In the genomic region with DNA sequence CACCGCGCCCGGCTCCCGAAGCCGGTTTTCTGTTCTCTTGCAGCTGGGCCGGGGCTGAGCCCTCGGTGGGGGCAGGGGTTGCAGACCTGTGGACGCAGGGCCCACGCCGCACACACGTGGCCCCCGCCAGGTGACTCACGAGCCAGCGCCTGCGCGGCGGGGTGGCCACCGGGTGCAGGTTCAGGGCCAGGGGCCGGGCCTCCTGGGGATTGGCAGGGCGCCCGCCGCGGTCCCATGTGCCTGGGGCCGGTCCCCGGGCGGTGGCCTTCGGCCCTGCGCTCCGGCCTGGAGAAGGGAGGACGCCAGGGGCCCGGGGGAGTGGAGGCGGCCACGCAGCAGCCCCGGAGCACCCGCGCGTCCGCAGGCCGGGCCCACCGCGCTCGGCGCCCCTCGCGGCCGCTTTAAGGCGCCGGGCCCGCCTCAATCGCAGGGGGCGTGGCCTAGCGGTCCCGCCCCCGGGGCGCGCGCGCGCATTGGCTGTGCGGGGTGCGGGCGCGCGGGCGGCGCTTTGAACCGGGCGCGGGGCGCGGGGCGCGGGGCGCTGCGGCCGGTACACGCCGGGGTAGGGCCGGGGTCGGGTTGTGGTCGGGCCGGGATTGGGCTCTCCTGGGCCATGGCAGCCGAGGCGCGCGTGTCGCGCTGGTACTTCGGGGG, we compare ENCODE assay signal across 8 cellular contexts. TPM values are rescaled to one million over a fixed set of nuclear protein-coding genes. Genes with fewer than 3 reads are reported as not detected.
DNase-seq lines count a peak whose midpoint lies in the region; ATAC-seq, FAIRE-seq and TF ChIP-seq lines count a peak whose summit lies in the region.

A gene with protein sequence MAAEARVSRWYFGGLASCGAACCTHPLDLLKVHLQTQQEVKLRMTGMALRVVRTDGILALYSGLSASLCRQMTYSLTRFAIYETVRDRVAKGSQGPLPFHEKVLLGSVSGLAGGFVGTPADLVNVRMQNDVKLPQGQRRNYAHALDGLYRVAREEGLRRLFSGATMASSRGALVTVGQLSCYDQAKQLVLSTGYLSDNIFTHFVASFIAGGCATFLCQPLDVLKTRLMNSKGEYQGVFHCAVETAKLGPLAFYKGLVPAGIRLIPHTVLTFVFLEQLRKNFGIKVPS (plus strand): TSS at position 471 of the 654 bp plus-strand sequence. CDS start 143 bp downstream, at position 614.

- no peaks in the 10 kb centered on the region for H3K27me3 ChIP-seq in bronchial epithelial cell (ENCODE audit: control insufficient read depth, insufficient read depth, low read length)
- H3K27me3 ChIP-seq in spleen (replicated peaks in 1 of 7): no peaks in the 10 kb centered on the region

- H3K27ac ChIP-seq in spleen: peak within 1 kb of the TSS in 5 of 8 donors; percentile 54 to 82 (median 77)

- ATAC-seq in HG03039 (IDR thresholded peaks at IDR 0.05; ENCODE audit: unreplicated experiment): peak; percentile 50
- peak; percentile 31 for ATAC-seq in WTC11
- no peak for ATAC-seq in HG03025 (IDR thresholded peaks at IDR 0.05; ENCODE audit: low FRiP score, unreplicated experiment)

- TF ChIP-seq CTCF in WTC11 (IDR thresholded peaks at IDR 0.05): no peak
- no peak for TF ChIP-seq CTCF in bronchial epithelial cell (IDR thresholded peaks at IDR 0.05; ENCODE audit: insufficient read depth, low read length, severe bottlenecking)
- TF ChIP-seq CTCF in spleen (IDR thresholded peaks at IDR 0.05 in 8 of 11, conservative IDR thresholded peaks at IDR 0.05 in 3 of 11): peak in 4 of 11 experiments; percentile 23 to 40 (median 26)

- no peak for TF ChIP-seq POLR2A in spleen (IDR thresholded peaks at IDR 0.05)

- 0 to 1% (median 0%) methylated on average over 6 to 89 of the region's 89 CpGs for WGBS in spleen, 5 donors

- H3K36me3 ChIP-seq in bronchial epithelial cell (ENCODE audit: control insufficient read depth, insufficient read depth, low read length) (peaks cover 10% of the 10 kb centered on the region), spleen (peaks cover 0 to 33% (median 11%) of the 10 kb centered on the region in 6 donors)

- H3K4me3 ChIP-seq in bronchial epithelial cell (ENCODE audit: low read depth, low read length) (peak within 1 kb of the TSS; percentile 62), spleen (peak within 1 kb of the TSS; percentile 66 to 99 (median 90))

- H3K27me3 Mint-ChIP-seq in WTC11 (ENCODE audit: low read depth): peaks cover 2% of the 10 kb centered on the region; the same call in 1 of the 2 replicates

- POLR2A ChIA-PET in WTC11 (lab: Charles Lee): interaction anchor here (0.7 to 2.3 kb wide), 4 partner anchors 9 to 155 kb away, joined by 3 to 11 read pairs (median 4); partner anchors contain the start of gene MRPL12

- DNase-seq in GM18507 (ENCODE audit: extremely low spot score, insufficient read length, low read depth): peak; percentile 88
- peak; percentile 91 for DNase-seq in NCI-H2227 (lab: John Stamatoyannopoulos, UW; ENCODE audit: unreplicated experiment)
- peak; percentile 64 for DNase-seq in WTC11 (ENCODE audit: low spot score)
- peak; percentile 67 for DNase-seq in bronchial epithelial cell (ENCODE audit: low read depth)
- DNase-seq in islet precursor cell: peak; percentile 95
- peak; percentile 92 for DNase-seq in spleen

- H3K36me3 Mint-ChIP-seq in WTC11: peaks cover under 1% of the 10 kb centered on the region

- no peaks in the 10 kb centered on the region for H3K9me3 ChIP-seq in spleen

- peak within 1 kb of the TSS; percentile 92 for H3K4me3 Mint-ChIP-seq in WTC11

- no peaks in the 10 kb centered on the region for H3K9me3 Mint-ChIP-seq in WTC11

- CTCF ChIA-PET in WTC11 (lab: Charles Lee): interaction anchor here (0.7 to 1.5 kb wide), 9 partner anchors 8 to 590 kb away, joined by 3 to 6 read pairs (median 3); partner anchors contain the start of genes MRPL12 and P4HB

- intact Hi-C loops in spleen (cut with DNase I; ENCODE audit: low total_unique reads): no loop called here

- H3K4me1 ChIP-seq in spleen: peaks cover 22 to 57% (median 34%) of the 10 kb centered on the region in 6 donors

- H3K27ac Mint-ChIP-seq in WTC11: peak within 1 kb of the TSS; percentile 83

- peaks cover 24% of the 10 kb centered on the region for H3K4me1 Mint-ChIP-seq in WTC11

- no peak for FAIRE-seq in GM18507 (lab: Jason Lieb, UNC)
- FAIRE-seq in bronchial epithelial cell (lab: Jason Lieb, UNC): no peak

TF ChIP-seq in WTC11, 78 proteins besides CTCF, POLR2A, EP300 and RAD21 (continues in another document):
- TF ChIP-seq ELF4 (CRISPR knock-in tag; IDR thresholded peaks at IDR 0.05; ENCODE audit: low read depth) (no peak), FOXK1 (CRISPR knock-in tag; IDR thresholded peaks at IDR 0.05) (peak; percentile 42; the same call in 1 of the 2 replicates), E2F4 (CRISPR knock-in tag; IDR thresholded peaks at IDR 0.05; ENCODE audit: borderline replicate concordance, low read depth) (peak; percentile 72), ZNF416 (CRISPR knock-in tag; IDR thresholded peaks at IDR 0.05) (peak; percentile 57; the same call in 1 of the 2 replicates), TEAD1 (CRISPR knock-in tag; IDR thresholded peaks at IDR 0.05) (peak; percentile 20; the same call in 1 of the 2 replicates), FOXP1 (CRISPR knock-in tag; IDR thresholded peaks at IDR 0.05; ENCODE audit: borderline replicate concordance) (peak; percentile 65), PRRX2 (CRISPR knock-in tag; IDR thresholded peaks at IDR 0.05) (no peak), RELA (CRISPR knock-in tag; IDR thresholded peaks at IDR 0.05; ENCODE audit: borderline replicate concordance) (no peak), IRF2 (CRISPR knock-in tag; IDR thresholded peaks at IDR 0.05; ENCODE audit: borderline replicate concordance, low read depth) (no peak), CREB1 (CRISPR knock-in tag; IDR thresholded peaks at IDR 0.05) (no peak)
- TF ChIP-seq, protein P1, sequence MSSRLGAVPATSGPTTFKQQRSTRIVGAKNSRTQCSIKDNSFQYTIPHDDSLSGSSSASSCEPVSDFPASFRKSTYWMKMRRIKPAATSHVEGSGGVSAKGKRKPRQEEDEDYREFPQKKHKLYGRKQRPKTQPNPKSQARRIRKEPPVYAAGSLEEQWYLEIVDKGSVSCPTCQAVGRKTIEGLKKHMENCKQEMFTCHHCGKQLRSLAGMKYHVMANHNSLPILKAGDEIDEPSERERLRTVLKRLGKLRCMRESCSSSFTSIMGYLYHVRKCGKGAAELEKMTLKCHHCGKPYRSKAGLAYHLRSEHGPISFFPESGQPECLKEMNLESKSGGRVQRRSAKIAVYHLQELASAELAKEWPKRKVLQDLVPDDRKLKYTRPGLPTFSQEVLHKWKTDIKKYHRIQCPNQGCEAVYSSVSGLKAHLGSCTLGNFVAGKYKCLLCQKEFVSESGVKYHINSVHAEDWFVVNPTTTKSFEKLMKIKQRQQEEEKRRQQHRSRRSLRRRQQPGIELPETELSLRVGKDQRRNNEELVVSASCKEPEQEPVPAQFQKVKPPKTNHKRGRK (CRISPR knock-in tag; IDR thresholded peaks at IDR 0.05; ENCODE audit: borderline replicate concordance): no peak
- TF ChIP-seq, protein P2, sequence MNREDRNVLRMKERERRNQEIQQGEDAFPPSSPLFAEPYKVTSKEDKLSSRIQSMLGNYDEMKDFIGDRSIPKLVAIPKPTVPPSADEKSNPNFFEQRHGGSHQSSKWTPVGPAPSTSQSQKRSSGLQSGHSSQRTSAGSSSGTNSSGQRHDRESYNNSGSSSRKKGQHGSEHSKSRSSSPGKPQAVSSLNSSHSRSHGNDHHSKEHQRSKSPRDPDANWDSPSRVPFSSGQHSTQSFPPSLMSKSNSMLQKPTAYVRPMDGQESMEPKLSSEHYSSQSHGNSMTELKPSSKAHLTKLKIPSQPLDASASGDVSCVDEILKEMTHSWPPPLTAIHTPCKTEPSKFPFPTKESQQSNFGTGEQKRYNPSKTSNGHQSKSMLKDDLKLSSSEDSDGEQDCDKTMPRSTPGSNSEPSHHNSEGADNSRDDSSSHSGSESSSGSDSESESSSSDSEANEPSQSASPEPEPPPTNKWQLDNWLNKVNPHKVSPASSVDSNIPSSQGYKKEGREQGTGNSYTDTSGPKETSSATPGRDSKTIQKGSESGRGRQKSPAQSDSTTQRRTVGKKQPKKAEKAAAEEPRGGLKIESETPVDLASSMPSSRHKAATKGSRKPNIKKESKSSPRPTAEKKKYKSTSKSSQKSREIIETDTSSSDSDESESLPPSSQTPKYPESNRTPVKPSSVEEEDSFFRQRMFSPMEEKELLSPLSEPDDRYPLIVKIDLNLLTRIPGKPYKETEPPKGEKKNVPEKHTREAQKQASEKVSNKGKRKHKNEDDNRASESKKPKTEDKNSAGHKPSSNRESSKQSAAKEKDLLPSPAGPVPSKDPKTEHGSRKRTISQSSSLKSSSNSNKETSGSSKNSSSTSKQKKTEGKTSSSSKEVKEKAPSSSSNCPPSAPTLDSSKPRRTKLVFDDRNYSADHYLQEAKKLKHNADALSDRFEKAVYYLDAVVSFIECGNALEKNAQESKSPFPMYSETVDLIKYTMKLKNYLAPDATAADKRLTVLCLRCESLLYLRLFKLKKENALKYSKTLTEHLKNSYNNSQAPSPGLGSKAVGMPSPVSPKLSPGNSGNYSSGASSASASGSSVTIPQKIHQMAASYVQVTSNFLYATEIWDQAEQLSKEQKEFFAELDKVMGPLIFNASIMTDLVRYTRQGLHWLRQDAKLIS (CRISPR knock-in tag; IDR thresholded peaks at IDR 0.05; ENCODE audit: borderline replicate concordance): no peak
- TF ChIP-seq, protein P3, sequence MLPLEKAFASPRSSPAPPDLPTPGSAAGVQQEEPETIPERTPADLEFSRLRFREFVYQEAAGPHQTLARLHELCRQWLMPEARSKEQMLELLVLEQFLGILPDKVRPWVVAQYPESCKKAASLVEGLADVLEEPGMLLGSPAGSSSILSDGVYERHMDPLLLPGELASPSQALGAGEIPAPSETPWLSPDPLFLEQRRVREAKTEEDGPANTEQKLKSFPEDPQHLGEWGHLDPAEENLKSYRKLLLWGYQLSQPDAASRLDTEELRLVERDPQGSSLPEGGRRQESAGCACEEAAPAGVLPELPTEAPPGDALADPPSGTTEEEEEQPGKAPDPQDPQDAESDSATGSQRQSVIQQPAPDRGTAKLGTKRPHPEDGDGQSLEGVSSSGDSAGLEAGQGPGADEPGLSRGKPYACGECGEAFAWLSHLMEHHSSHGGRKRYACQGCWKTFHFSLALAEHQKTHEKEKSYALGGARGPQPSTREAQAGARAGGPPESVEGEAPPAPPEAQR (CRISPR knock-in tag; IDR thresholded peaks at IDR 0.05): no peak

RNA-seq across cellular contexts. Expression of the gene that starts here (rescaled TPM):
- total RNA-seq in WTC11 (2021) (34.0 to 38.7 TPM (median 37.9 TPM) in 3 replicates), bronchial epithelial cell (20.3 and 21.1 TPM in 2 replicates), spleen (1 to 10 TPM; 2.9 to 7.5 (median 3.7) TPM)
- 1 to 10 TPM; 4.7 to 7.7 (median 6.9) TPM for polyA plus RNA-seq in spleen
